In the genomic region with DNA sequence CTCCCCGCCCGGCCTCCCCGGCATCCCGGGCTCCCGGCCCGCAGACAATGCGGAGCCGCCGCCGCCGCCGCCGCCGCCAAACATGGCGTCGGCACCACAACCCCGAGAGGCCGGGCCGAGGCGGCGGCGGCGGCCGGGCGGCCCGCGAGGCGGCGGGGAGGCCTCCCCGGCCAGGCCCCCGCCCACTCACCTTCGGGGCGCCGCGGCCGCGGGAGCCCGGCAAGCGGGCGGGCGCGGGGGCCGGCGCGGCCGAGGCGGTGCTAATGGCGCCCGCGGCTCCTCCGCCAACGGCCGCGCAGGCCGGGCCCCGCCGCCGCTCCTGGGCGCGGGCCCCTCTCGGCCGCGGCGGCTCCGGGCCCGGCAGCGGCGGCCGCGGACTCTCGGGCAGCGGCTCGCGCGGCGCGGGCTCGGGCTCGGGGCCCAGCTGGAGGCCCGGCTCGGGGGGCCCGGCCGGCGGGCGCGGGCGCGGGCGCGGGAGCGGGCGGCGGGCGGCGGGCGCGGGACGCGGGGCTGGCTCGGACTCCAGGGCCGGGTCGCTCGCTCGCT, we compare ENCODE assay signal across 8 cellular contexts. TPM values are rescaled to one million over a fixed set of nuclear protein-coding genes. Genes with fewer than 3 reads are reported as not detected.
DNase-seq lines count a peak whose midpoint lies in the region; ATAC-seq lines count a peak whose summit lies in the region.

No MANE protein-coding gene starts in this region.

- peak overlapping the region; percentile 49 for H3K4me3 Mint-ChIP-seq in activated CD8-positive, alpha-beta T cell treated with anti-CD3 and anti-CD28 coated beads, Interleukin-2, amount 10 ng/mL, durations not matched to agents 7 days and 5 days

- no peaks in the 10 kb centered on the region for H3K27me3 Mint-ChIP-seq in activated CD8-positive, alpha-beta T cell treated with anti-CD3 and anti-CD28 coated beads, Interleukin-2, amount 10 ng/mL, durations not matched to agents 7 days and 5 days (ENCODE audit: low read depth)

- DNase-seq in AG08396 (ENCODE audit: low spot score) (peak; percentile 60), HAP-1 (ENCODE audit: low spot score in 2 of 2) (no peak), substantia nigra (lab: John Stamatoyannopoulos, UW) (no peak), dedifferentiated amniotic fluid mesenchymal stem cell (ENCODE audit: extremely low spot score) (no peak), AML-193 (lab: John Stamatoyannopoulos, UW) (no peak)
- no peak for DNase-seq in activated CD8-positive, alpha-beta T cell treated with anti-CD3 and anti-CD28 coated beads, Interleukin-2, amount 10 ng/mL, durations not matched to agents 7 days and 5 days

- H3K9ac ChIP-seq in iPS-18a (ENCODE audit: low read length), result peak overlapping the region; percentile 78

- peak overlapping the region; percentile 85 for H3K27ac Mint-ChIP-seq in activated CD8-positive, alpha-beta T cell treated with anti-CD3 and anti-CD28 coated beads, Interleukin-2, amount 10 ng/mL, durations not matched to agents 7 days and 5 days

- H3K9me3 Mint-ChIP-seq in activated CD8-positive, alpha-beta T cell treated with anti-CD3 and anti-CD28 coated beads, Interleukin-2, amount 10 ng/mL, durations not matched to agents 7 days and 5 days (ENCODE audit: insufficient read depth), result no peaks in the 10 kb centered on the region

- CTCF ChIA-PET in activated CD8-positive, alpha-beta T cell treated with anti-CD3 and anti-CD28 coated beads, Interleukin-2, amount 10 ng/mL, durations not matched to agents 7 days and 5 days (lab: Charles Lee), result interaction anchor here (1.3 kb wide), 1 partner anchor 140 kb away, joined by 3 read pairs; no protein-coding TSS in a partner anchor

- H3K27ac ChIP-seq in iPS-18a (ENCODE audit: low read length) (no peak overlapping the region), substantia nigra (ENCODE audit: low read depth, low read length, poor library complexity, severe bottlenecking) (peak overlapping the region; percentile 51)

- peaks cover 3% of the 10 kb centered on the region; the same call in 1 of the 2 replicates for H3K27me3 ChIP-seq in HAP-1 (ENCODE audit: low read depth)
- no peaks in the 10 kb centered on the region for H3K27me3 ChIP-seq in iPS-18a (ENCODE audit: control insufficient read depth, insufficient read depth, low read length)

- in situ Hi-C loops in HAP-1 (cut with MboI; ENCODE audit: low sequenced_read_pairs), result no loop called here

- H3K9me3 ChIP-seq in HAP-1 (no peaks in the 10 kb centered on the region; the same call in 1 of the 2 replicates), iPS-18a (ENCODE audit: control insufficient read depth, low read depth, low read length) (no peaks in the 10 kb centered on the region)

- H3K36me3 Mint-ChIP-seq in activated CD8-positive, alpha-beta T cell treated with anti-CD3 and anti-CD28 coated beads, Interleukin-2, amount 10 ng/mL, durations not matched to agents 7 days and 5 days (ENCODE audit: low read depth), result peaks cover 37% of the 10 kb centered on the region

- H3K36me3 ChIP-seq in HAP-1 (replicated peaks) (peaks cover 43% of the 10 kb centered on the region), iPS-18a (ENCODE audit: control insufficient read depth, low read depth, low read length) (peaks cover 24% of the 10 kb centered on the region)

- H3K4me1 Mint-ChIP-seq in activated CD8-positive, alpha-beta T cell treated with anti-CD3 and anti-CD28 coated beads, Interleukin-2, amount 10 ng/mL, durations not matched to agents 7 days and 5 days (ENCODE audit: low read depth), result peaks cover 43% of the 10 kb centered on the region

- peak overlapping the region; percentile 72 for H3K4me3 ChIP-seq in HAP-1
- peak overlapping the region; percentile 72 for H3K4me3 ChIP-seq in iPS-18a (ENCODE audit: low read length)

- peak; percentile 17 for ATAC-seq in activated CD8-positive, alpha-beta T cell treated with anti-CD3 and anti-CD28 coated beads, Interleukin-2, amount 10 ng/mL, durations not matched to agents 7 days and 5 days
- no peak for ATAC-seq in HG03565 (IDR thresholded peaks at IDR 0.05; ENCODE audit: unreplicated experiment)

- POLR2A ChIA-PET in activated CD8-positive, alpha-beta T cell treated with anti-CD3 and anti-CD28 coated beads, Interleukin-2, amount 10 ng/mL, durations not matched to agents 7 days and 5 days (lab: Charles Lee), result interaction anchor here (1.8 to 5.4 kb wide), 2 partner anchors 11 to 24 kb away, joined by 7 to 50 read pairs; no protein-coding TSS in a partner anchor

- H3K4me1 ChIP-seq in HAP-1, result peaks cover 8% of the 10 kb centered on the region
- no peaks in the 10 kb centered on the region for H3K4me1 ChIP-seq in iPS-18a (ENCODE audit: control insufficient read depth, low read depth, low read length)

RNA-seq across cellular contexts. Expression of a gene that starts 0.3 kb away (rescaled TPM):
- total RNA-seq in activated CD8-positive, alpha-beta T cell treated with anti-CD3 and anti-CD28 coated beads, Interleukin-2, amount 10 ng/mL, durations not matched to agents 7 days and 5 days, result 10 to 100 TPM; 43.0 to 44.3 TPM

RNA-seq across cellular contexts. Expression of a gene that starts 26.3 kb away (rescaled TPM):
- total RNA-seq in activated CD8-positive, alpha-beta T cell treated with anti-CD3 and anti-CD28 coated beads, Interleukin-2, amount 10 ng/mL, durations not matched to agents 7 days and 5 days, result 10 to 100 TPM; 19.4 to 19.6 TPM
